Comparison of ENCODE assay signal across 22 cellular contexts in the genomic region with DNA sequence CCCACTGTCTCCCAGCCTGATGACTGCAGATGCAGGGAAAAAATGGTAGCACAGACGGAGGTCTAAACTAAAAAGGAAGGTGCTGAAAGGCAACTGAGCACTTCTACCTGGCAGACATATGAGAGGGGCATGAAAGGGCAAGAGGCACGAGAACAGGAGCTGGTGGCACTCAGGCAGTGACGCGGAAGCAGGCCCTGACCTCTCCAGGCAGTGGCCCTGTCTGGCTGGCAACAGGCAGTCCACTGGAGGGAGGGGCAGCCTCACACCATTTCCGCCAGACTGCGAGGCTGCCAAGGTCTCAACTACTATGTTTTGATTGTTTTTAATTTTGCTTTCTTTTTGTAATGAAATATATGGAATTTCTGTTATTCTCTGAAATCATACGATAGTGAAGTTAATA. TPM values are rescaled to one million over a fixed set of nuclear protein-coding genes. Genes with fewer than 3 reads are reported as not detected.
DNase-seq lines count a peak whose midpoint lies in the region; ATAC-seq, FAIRE-seq and TF ChIP-seq lines count a peak whose summit lies in the region.
"Had no signal": no experiment of that assay in that cellular context is flagged by ENCODE, and none has a peak within 500 bp of the region (broad histone marks: within the 10 kb centered on the region; RNA-seq: fewer than 3 reads in every experiment).

No MANE protein-coding gene starts in this region.

- TF ChIP-seq POLR2A in heart left ventricle (IDR thresholded peaks at IDR 0.05), result no peak

- H3K27ac Mint-ChIP-seq in WTC11 (peak overlapping the region; percentile 47; the same call in 1 of the 2 replicates), nephron progenitor cell (peak overlapping the region; percentile 37)
- H3K27ac Mint-ChIP-seq: CD4-positive, alpha-beta memory T cell; HFFc6 had no signal

- H3K27me3 ChIP-seq in HAP-1 (ENCODE audit: low read depth), result no peaks in the 10 kb centered on the region
- H3K27me3 ChIP-seq in heart left ventricle, result no peaks in the 10 kb centered on the region

- H3K36me3 ChIP-seq in HAP-1 (replicated peaks), result no peaks in the 10 kb centered on the region
- H3K36me3 ChIP-seq in heart left ventricle, result no peaks in the 10 kb centered on the region

- 66 to 76% (median 75%) methylated on average over 7 of the region's 7 CpGs for WGBS in heart left ventricle, 4 donors

- ATAC-seq in WTC11 (no peak), heart left ventricle (no peak)

- H3K36me3 Mint-ChIP-seq in WTC11, result no peaks in the 10 kb centered on the region
- H3K36me3 Mint-ChIP-seq in nephron progenitor cell (ENCODE audit: low read depth), result no peaks in the 10 kb centered on the region
- H3K36me3 Mint-ChIP-seq: CD4-positive, alpha-beta memory T cell had no signal

- POLR2A ChIA-PET in WTC11 (lab: Charles Lee), result no interaction called here

- CTCF ChIA-PET in WTC11 (lab: Charles Lee), result no interaction called here

- H3K4me1 Mint-ChIP-seq in WTC11 (peaks cover 20% of the 10 kb centered on the region), nephron progenitor cell (no peaks in the 10 kb centered on the region)
- H3K4me1 Mint-ChIP-seq: CD4-positive, alpha-beta memory T cell had no signal

- H3K4me3 ChIP-seq in HAP-1 (no peak overlapping the region), heart left ventricle (no peak overlapping the region)

- in situ Hi-C loops in HAP-1 (cut with MboI; ENCODE audit: low sequenced_read_pairs), result no loop called here

- H3K27me3 Mint-ChIP-seq in WTC11 (ENCODE audit: low read depth) (no peaks in the 10 kb centered on the region), nephron progenitor cell (ENCODE audit: low read depth, poor library complexity) (no peaks in the 10 kb centered on the region)
- H3K27me3 Mint-ChIP-seq: CD4-positive, alpha-beta memory T cell had no signal

- H3K4me3 Mint-ChIP-seq in WTC11, result no peak overlapping the region
- no peak overlapping the region for H3K4me3 Mint-ChIP-seq in nephron progenitor cell
- H3K4me3 Mint-ChIP-seq: CD4-positive, alpha-beta memory T cell; HFFc6 had no signal

- no peaks in the 10 kb centered on the region for H3K4me1 ChIP-seq in HAP-1
- H3K4me1 ChIP-seq in heart left ventricle, result no peaks in the 10 kb centered on the region

- peak; percentile 23 for FAIRE-seq in urothelium cell line (lab: Jason Lieb, UNC)
- FAIRE-seq: GM12891, GM18507 had no signal

- H3K27ac ChIP-seq in heart left ventricle, result no peak overlapping the region

- DNase-seq in WTC11 (ENCODE audit: low spot score) (no peak), nephron progenitor cell (no peak), urothelium cell line (ENCODE audit: low spot score) (no peak), HAP-1 (ENCODE audit: low spot score in 2 of 2) (no peak), NCI-H1417 treated with DMSO at 0.1 percent for 48 hours (lab: John Stamatoyannopoulos, UW) (no peak), heart left ventricle (no peak)
- DNase-seq: C1 segment of cervical spinal cord; Calu3; CD4-positive, alpha-beta memory T cell; COR-L47; DMS53; DMS79 treated with DMSO at 0.1 percent for 48 hours; GF-D8; GOT3; H7; HFFc6 had no signal

- intact Hi-C loops in heart left ventricle (cut with DNase I), result no loop called here

- H3K9me3 Mint-ChIP-seq in WTC11, result no peaks in the 10 kb centered on the region
- H3K9me3 Mint-ChIP-seq in nephron progenitor cell, result no peaks in the 10 kb centered on the region

- TF ChIP-seq CTCF in WTC11 (IDR thresholded peaks at IDR 0.05), result no peak
- TF ChIP-seq CTCF in nephron progenitor cell (IDR thresholded peaks at IDR 0.05), result no peak
- no peak for TF ChIP-seq CTCF in heart left ventricle (IDR thresholded peaks at IDR 0.05)

- no peaks in the 10 kb centered on the region for H3K9me3 ChIP-seq in HAP-1
- peaks cover 0 to 2% (median 0%) of the 10 kb centered on the region in 12 donors for H3K9me3 ChIP-seq in heart left ventricle

TF ChIP-seq in WTC11, 78 proteins besides CTCF, POLR2A, EP300 and RAD21 (continues in another document):
- TF ChIP-seq, protein P1, sequence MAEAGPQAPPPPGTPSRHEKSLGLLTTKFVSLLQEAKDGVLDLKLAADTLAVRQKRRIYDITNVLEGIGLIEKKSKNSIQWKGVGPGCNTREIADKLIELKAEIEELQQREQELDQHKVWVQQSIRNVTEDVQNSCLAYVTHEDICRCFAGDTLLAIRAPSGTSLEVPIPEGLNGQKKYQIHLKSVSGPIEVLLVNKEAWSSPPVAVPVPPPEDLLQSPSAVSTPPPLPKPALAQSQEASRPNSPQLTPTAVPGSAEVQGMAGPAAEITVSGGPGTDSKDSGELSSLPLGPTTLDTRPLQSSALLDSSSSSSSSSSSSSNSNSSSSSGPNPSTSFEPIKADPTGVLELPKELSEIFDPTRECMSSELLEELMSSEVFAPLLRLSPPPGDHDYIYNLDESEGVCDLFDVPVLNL (CRISPR knock-in tag; IDR thresholded peaks at IDR 0.05; ENCODE audit: borderline replicate concordance, low read depth), result no peak
- TF ChIP-seq ZNF121 (CRISPR knock-in tag; IDR thresholded peaks at IDR 0.05) (no peak), TCF7 (CRISPR knock-in tag; IDR thresholded peaks at IDR 0.05; ENCODE audit: low read depth) (no peak), ZNF423 (CRISPR knock-in tag; IDR thresholded peaks at IDR 0.05) (no peak), GABPB1 (CRISPR knock-in tag; IDR thresholded peaks at IDR 0.05) (no peak), FOXJ3 (CRISPR knock-in tag; IDR thresholded peaks at IDR 0.05; ENCODE audit: borderline replicate concordance) (no peak), TEAD4 (CRISPR knock-in tag; IDR thresholded peaks at IDR 0.05) (no peak), RELA (CRISPR knock-in tag; IDR thresholded peaks at IDR 0.05; ENCODE audit: borderline replicate concordance) (no peak), NFYB (CRISPR knock-in tag; conservative IDR thresholded peaks at IDR 0.05; ENCODE audit: low read depth) (no peak), PRRX2 (CRISPR knock-in tag; IDR thresholded peaks at IDR 0.05) (no peak)
- TF ChIP-seq, protein P2, sequence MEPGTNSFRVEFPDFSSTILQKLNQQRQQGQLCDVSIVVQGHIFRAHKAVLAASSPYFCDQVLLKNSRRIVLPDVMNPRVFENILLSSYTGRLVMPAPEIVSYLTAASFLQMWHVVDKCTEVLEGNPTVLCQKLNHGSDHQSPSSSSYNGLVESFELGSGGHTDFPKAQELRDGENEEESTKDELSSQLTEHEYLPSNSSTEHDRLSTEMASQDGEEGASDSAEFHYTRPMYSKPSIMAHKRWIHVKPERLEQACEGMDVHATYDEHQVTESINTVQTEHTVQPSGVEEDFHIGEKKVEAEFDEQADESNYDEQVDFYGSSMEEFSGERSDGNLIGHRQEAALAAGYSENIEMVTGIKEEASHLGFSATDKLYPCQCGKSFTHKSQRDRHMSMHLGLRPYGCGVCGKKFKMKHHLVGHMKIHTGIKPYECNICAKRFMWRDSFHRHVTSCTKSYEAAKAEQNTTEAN (CRISPR knock-in tag; IDR thresholded peaks at IDR 0.05), result no peak
- TF ChIP-seq, protein P3, sequence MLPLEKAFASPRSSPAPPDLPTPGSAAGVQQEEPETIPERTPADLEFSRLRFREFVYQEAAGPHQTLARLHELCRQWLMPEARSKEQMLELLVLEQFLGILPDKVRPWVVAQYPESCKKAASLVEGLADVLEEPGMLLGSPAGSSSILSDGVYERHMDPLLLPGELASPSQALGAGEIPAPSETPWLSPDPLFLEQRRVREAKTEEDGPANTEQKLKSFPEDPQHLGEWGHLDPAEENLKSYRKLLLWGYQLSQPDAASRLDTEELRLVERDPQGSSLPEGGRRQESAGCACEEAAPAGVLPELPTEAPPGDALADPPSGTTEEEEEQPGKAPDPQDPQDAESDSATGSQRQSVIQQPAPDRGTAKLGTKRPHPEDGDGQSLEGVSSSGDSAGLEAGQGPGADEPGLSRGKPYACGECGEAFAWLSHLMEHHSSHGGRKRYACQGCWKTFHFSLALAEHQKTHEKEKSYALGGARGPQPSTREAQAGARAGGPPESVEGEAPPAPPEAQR (CRISPR knock-in tag; IDR thresholded peaks at IDR 0.05), result no peak
- TF ChIP-seq, protein P4, sequence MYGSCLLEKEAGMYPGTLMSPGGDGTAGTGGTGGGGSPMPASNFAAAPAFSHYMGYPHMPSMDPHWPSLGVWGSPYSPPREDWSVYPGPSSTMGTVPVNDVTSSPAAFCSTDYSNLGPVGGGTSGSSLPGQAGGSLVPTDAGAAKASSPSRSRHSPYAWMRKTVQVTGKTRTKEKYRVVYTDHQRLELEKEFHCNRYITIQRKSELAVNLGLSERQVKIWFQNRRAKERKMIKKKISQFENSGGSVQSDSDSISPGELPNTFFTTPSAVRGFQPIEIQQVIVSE (CRISPR knock-in tag; IDR thresholded peaks at IDR 0.05; ENCODE audit: borderline replicate concordance), result no peak
- TF ChIP-seq, protein P5, sequence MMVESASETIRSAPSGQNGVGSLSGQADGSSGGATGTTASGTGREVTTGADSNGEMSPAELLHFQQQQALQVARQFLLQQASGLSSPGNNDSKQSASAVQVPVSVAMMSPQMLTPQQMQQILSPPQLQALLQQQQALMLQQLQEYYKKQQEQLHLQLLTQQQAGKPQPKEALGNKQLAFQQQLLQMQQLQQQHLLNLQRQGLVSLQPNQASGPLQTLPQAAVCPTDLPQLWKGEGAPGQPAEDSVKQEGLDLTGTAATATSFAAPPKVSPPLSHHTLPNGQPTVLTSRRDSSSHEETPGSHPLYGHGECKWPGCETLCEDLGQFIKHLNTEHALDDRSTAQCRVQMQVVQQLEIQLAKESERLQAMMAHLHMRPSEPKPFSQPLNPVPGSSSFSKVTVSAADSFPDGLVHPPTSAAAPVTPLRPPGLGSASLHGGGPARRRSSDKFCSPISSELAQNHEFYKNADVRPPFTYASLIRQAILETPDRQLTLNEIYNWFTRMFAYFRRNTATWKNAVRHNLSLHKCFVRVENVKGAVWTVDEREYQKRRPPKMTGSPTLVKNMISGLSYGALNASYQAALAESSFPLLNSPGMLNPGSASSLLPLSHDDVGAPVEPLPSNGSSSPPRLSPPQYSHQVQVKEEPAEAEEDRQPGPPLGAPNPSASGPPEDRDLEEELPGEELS (CRISPR knock-in tag; IDR thresholded peaks at IDR 0.05), result no peak
- TF ChIP-seq, protein P6, sequence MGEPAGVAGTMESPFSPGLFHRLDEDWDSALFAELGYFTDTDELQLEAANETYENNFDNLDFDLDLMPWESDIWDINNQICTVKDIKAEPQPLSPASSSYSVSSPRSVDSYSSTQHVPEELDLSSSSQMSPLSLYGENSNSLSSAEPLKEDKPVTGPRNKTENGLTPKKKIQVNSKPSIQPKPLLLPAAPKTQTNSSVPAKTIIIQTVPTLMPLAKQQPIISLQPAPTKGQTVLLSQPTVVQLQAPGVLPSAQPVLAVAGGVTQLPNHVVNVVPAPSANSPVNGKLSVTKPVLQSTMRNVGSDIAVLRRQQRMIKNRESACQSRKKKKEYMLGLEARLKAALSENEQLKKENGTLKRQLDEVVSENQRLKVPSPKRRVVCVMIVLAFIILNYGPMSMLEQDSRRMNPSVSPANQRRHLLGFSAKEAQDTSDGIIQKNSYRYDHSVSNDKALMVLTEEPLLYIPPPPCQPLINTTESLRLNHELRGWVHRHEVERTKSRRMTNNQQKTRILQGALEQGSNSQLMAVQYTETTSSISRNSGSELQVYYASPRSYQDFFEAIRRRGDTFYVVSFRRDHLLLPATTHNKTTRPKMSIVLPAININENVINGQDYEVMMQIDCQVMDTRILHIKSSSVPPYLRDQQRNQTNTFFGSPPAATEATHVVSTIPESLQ (CRISPR knock-in tag; IDR thresholded peaks at IDR 0.05), result no peak

RNA-seq across cellular contexts. Expression of a gene that starts 23.3 kb away (rescaled TPM):
- total RNA-seq in WTC11 (2021) (0.57 to 2.0 TPM (median 0.98 TPM) in 3 replicates), heart left ventricle (not detected)
- polyA plus RNA-seq in heart left ventricle, result not detected
- total RNA-seq: A172; A673; Calu3; CD4-positive, alpha-beta memory T cell; G401; HFFc6 had no signal
- polyA plus RNA-seq: BJ; CD4-positive, alpha-beta memory T cell had no signal
